Comparison of ENCODE assay signal across 8 cellular contexts in the genomic region with DNA sequence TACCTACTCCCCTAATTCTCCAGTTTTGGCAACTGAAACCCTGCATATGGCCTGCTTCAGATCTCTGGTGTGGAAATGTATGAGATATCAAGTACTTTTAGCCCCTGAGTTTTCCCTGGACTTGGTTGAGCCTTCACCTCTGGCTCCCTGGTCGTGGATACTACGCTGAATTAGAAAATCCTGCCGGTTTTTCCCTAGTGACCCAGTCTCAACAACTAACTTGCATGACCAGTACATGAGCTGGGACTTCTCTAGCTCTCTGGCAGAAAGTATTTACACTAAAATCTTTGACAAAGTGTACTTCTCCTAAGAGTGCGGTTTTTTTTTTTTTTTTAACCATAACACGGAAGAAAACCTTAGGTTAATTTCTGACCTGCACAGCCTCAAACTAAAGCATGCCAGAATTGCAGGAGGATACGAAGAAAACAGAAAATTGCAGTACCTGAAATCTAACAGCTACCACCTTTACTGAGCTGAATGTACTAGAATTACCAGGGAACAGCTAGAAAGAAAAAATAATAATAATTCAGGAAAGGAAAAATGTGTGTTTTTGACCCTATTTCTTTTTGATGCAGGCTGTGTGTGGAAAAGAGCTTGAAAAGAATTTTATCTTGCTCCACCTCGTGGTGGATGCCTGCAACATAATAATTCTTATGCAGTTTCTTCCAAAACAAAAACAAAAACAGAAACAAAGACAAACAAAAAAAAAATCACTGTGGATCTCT.
DNase-seq lines count a peak whose midpoint lies in the region; ATAC-seq, FAIRE-seq and TF ChIP-seq lines count a peak whose summit lies in the region.

No MANE protein-coding gene starts in this region.

- intact Hi-C loops in pancreas (cut with DNase I): no loop called here

- WGBS in endodermal cell (ENCODE audit: insufficient coverage in 1 of 2, insufficient read length in 1 of 2), 2 experiments: 76 to 78% methylated on average over 4 to 7 of the region's 7 CpGs
- 41 to 46% methylated on average over 7 of the region's 7 CpGs for WGBS in pancreas, 2 donors

- FAIRE-seq in pancreas (lab: Jason Lieb, UNC): peak; percentile 23

- H3K4me3 ChIP-seq in endodermal cell (ENCODE audit: low read length) (no peak overlapping the region), pancreas (no peak overlapping the region)

- no peaks in the 10 kb centered on the region for H3K4me1 ChIP-seq in endodermal cell (ENCODE audit: control insufficient read depth, insufficient read depth, low read length)
- peaks cover 3 to 20% (median 14%) of the 10 kb centered on the region in 3 donors for H3K4me1 ChIP-seq in pancreas

- no peaks in the 10 kb centered on the region for H3K9me3 ChIP-seq in endodermal cell (ENCODE audit: control insufficient read depth, low read length)
- H3K9me3 ChIP-seq in pancreas: no peaks in the 10 kb centered on the region

- no peaks in the 10 kb centered on the region for H3K36me3 ChIP-seq in endodermal cell (ENCODE audit: control insufficient read depth, insufficient read depth, low read length)
- no peaks in the 10 kb centered on the region for H3K36me3 ChIP-seq in pancreas

- H3K27me3 Mint-ChIP-seq in endodermal cell (ENCODE audit: insufficient read depth) (no peaks in the 10 kb centered on the region), immature natural killer cell (ENCODE audit: low read depth in 3 of 3) (no peaks in the 10 kb centered on the region)

- H3K36me3 Mint-ChIP-seq in endodermal cell (ENCODE audit: low read depth): no peaks in the 10 kb centered on the region
- no peaks in the 10 kb centered on the region for H3K36me3 Mint-ChIP-seq in immature natural killer cell

- no peaks in the 10 kb centered on the region for H3K9me3 Mint-ChIP-seq in endodermal cell
- H3K9me3 Mint-ChIP-seq in immature natural killer cell: peaks cover 0 to 2% (median 0%) of the 10 kb centered on the region in 6 donors

- TF ChIP-seq CTCF in endodermal cell (conservative IDR thresholded peaks at IDR 0.05) (peak; percentile 79), pancreas (IDR thresholded peaks at IDR 0.05) (peak in 3 of 4 donors; percentile 5 to 43 (median 31))

- H3K9ac ChIP-seq in endodermal cell (ENCODE audit: extremely low read depth, low read length, poor library complexity, severe bottlenecking): no peak overlapping the region

- H3K4me3 Mint-ChIP-seq in endodermal cell (no peak overlapping the region), immature natural killer cell (no peak overlapping the region)

- H3K27ac ChIP-seq in endodermal cell (ENCODE audit: low read depth, low read length) (no peak overlapping the region), pancreas (no peak overlapping the region)

- H3K27me3 ChIP-seq in endodermal cell (ENCODE audit: control insufficient read depth, insufficient read depth, low read length, poor library complexity, severe bottlenecking) (no peaks in the 10 kb centered on the region), pancreas (no peaks in the 10 kb centered on the region)

- H3K27ac Mint-ChIP-seq in endodermal cell (no peak overlapping the region), immature natural killer cell (no peak overlapping the region)

- peak in 2 of 4 donors; percentile 36 to 55 for ATAC-seq in pancreas
- no peak for ATAC-seq in GM18868 (IDR thresholded peaks at IDR 0.05; ENCODE audit: unreplicated experiment)

- DNase-seq in NCI-H1417 (lab: John Stamatoyannopoulos, UW) (peak in 2 of 3 experiments; percentile 14 to 51), NCI-H1417 treated with DMSO at 0.1 percent for 48 hours (lab: John Stamatoyannopoulos, UW) (no peak), NCI-H2196 (lab: John Stamatoyannopoulos, UW; ENCODE audit: unreplicated experiment) (peak; percentile 25), endodermal cell (no peak), pancreas (no peak), immature natural killer cell (no peak), mucosa of gallbladder (ENCODE audit: low spot score) (no peak)

- peaks cover 13% of the 10 kb centered on the region for H3K4me1 Mint-ChIP-seq in endodermal cell
- no peaks in the 10 kb centered on the region for H3K4me1 Mint-ChIP-seq in immature natural killer cell

Comparison
In these comparisons a context has a peak if more than half of its experiments do, and no peak if none do; other contexts are left out.
1. DNase-seq: peak in NCI-H1417 (2 of 3) and NCI-H2196 (single experiment); none in NCI-H1417 treated with DMSO at 0.1 percent for 48 hours (single experiment), endodermal cell (single experiment), pancreas (0 of 6), immature natural killer cell (0 of 3) and mucosa of gallbladder (single experiment).